ENCODE assay signal across 8 cellular contexts in genomic region chr16:56519459-56520250, GRCh38.
DNase-seq lines count a peak whose midpoint lies in the region; ATAC-seq lines count a peak whose summit lies in the region.

Gene BBS2 (minus strand): TSS chr16:56520024. CDS start chr16:56519862, 162 bp downstream.

- peaks cover 0 to 6% (median 0%) of the 10 kb centered on the region in 11 experiments; a peak in 3 of 22 replicates for H4K20me1 ChIP-seq in BLaER1 treated with 17β-estradiol and CSF1 and Interleukin-3, amounts not matched to agents 10 nM and 100 nM

- H3K27me3 ChIP-seq in BLaER1 treated with 17β-estradiol and CSF1 and Interleukin-3, amounts not matched to agents 10 nM and 100 nM = no peaks in the 10 kb centered on the region

- DNase-seq in NCI-H526 treated with DMSO at 0.1 percent for 48 hours (lab: John Stamatoyannopoulos, UW) (peak; percentile 50), cortex of kidney (lab: John Stamatoyannopoulos, UW) (peak; percentile 89), left kidney (ENCODE audit: low read depth, low spot score) (peak; percentile 97)
- peak; percentile 91 for DNase-seq in activated CD4-positive, alpha-beta T cell treated with anti-CD3 and anti-CD28 coated beads, Interleukin-2, amount 50 U/mL, for 1 hour
- peak; percentile 88 for DNase-seq in stimulated activated CD4-positive, alpha-beta T cell treated with anti-CD3 and anti-CD28 coated beads, Interleukin-1b, Interleukin-23, amount 100 ng/mL, for 48 hours

- peak within 1 kb of the TSS; percentile 78 to 94 (median 88) for H3K4me2 ChIP-seq in BLaER1 treated with 17β-estradiol and CSF1 and Interleukin-3, amounts not matched to agents 10 nM and 100 nM

- no peaks in the 10 kb centered on the region for H3K36me3 ChIP-seq in BLaER1 treated with 17β-estradiol and CSF1 and Interleukin-3, amounts not matched to agents 10 nM and 100 nM

- ATAC-seq in GM19324 (IDR thresholded peaks at IDR 0.05; ENCODE audit: low FRiP score, unreplicated experiment) (peak; percentile 97), HG03460 (IDR thresholded peaks at IDR 0.05; ENCODE audit: unreplicated experiment) (peak; percentile 74)

- no peaks in the 10 kb centered on the region for H3K9me3 ChIP-seq in BLaER1 treated with 17β-estradiol and CSF1 and Interleukin-3, amounts not matched to agents 10 nM and 100 nM (replicated peaks in 1 of 11)

- peak within 1 kb of the TSS; percentile 36 to 70 (median 62) for H3K27ac ChIP-seq in BLaER1 treated with 17β-estradiol and CSF1 and Interleukin-3, amounts not matched to agents 10 nM and 100 nM

- H3K4me1 ChIP-seq in BLaER1 treated with 17β-estradiol and CSF1 and Interleukin-3, amounts not matched to agents 10 nM and 100 nM = peaks cover 13 to 54% (median 20%) of the 10 kb centered on the region in 10 experiments

- H3K9ac ChIP-seq in BLaER1 treated with 17β-estradiol and CSF1 and Interleukin-3, amounts not matched to agents 10 nM and 100 nM = peak within 1 kb of the TSS; percentile 66 to 85 (median 78)

- peak within 1 kb of the TSS; percentile 70 to 94 (median 86) for H3K4me3 ChIP-seq in BLaER1 treated with 17β-estradiol and CSF1 and Interleukin-3, amounts not matched to agents 10 nM and 100 nM

Comparison
In these comparisons a context has a peak if more than half of its experiments do, and no peak if none do; other contexts are left out.
1. Peak in every context shown above with its lines: DNase-seq, ATAC-seq, H3K4me3 ChIP-seq and H3K27ac ChIP-seq.